8 cellular contexts compared by ENCODE assay signal in the genomic region with DNA sequence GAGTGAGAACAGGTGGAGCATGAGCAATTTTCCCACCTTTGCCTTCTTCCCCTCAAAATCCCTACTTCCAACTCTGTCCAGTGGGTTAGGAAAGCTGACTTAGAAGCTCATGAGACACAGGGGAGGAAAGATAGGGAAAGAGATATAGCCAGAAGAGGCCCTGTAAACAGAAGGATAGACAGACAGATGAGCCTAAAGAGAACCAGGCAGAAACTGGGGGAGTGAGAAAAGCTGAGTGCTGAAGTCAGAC. TPM values are rescaled to one million over a fixed set of nuclear protein-coding genes. Genes with fewer than 3 reads are reported as not detected.
A peak's percentile ranks its signal among the peaks of the same experiment; 100 is the strongest.
DNase-seq lines count a peak whose midpoint lies in the region; ATAC-seq and TF ChIP-seq lines count a peak whose summit lies in the region.
"Had no signal": no experiment of that assay in that cellular context is flagged by ENCODE, and none has a peak within 500 bp of the region (broad histone marks: within the 10 kb centered on the region; RNA-seq: fewer than 3 reads in every experiment).

No MANE protein-coding gene starts in this region.

- POLR2A ChIA-PET in Caco-2 (lab: Charles Lee), result interaction anchor here (0.5 to 2.4 kb wide), 14 partner anchors 9 to 1132 kb away, joined by 3 to 25 read pairs (median 5); a partner anchor contains a TSS

- no peak for TF ChIP-seq POLR2A in body of pancreas (IDR thresholded peaks at IDR 0.05)

- intact Hi-C loops in Caco-2 (cut with micrococcal nuclease; ENCODE audit: unreplicated experiment) (loop anchor here (2.0 to 5.0 kb wide), 4 partner anchors 21 to 415 kb away; a partner anchor contains a TSS), body of pancreas (cut with DNase I) (no loop called here), mucosa of descending colon (cut with DNase I, micrococcal nuclease) (no loop called here)

- H3K4me3 Mint-ChIP-seq in Caco-2 (ENCODE audit: unreplicated experiment) (no peak overlapping the region), nephron (peak overlapping the region; percentile 90 to 93 (median 91))
- no peak overlapping the region for H3K4me3 Mint-ChIP-seq in stimulated activated naive B cell treated with anti-CD40 and anti-IgM and Interleukin-4, amounts not matched to agents 10 μg/mL and 1 μg/mL and 100 μg/mL, for 72 hours
- H3K4me3 Mint-ChIP-seq: activated naive CD4-positive, alpha-beta T cell treated with anti-CD3 and anti-CD28 coated beads for 36 hours had no signal

- H3K27ac Mint-ChIP-seq in Caco-2 (ENCODE audit: unreplicated experiment) (peak overlapping the region; percentile 88), nephron (peak overlapping the region; percentile 92 to 98 (median 97))
- no peak overlapping the region for H3K27ac Mint-ChIP-seq in stimulated activated naive B cell treated with anti-CD40 and anti-IgM and Interleukin-4, amounts not matched to agents 10 μg/mL and 1 μg/mL and 100 μg/mL, for 72 hours
- H3K27ac Mint-ChIP-seq: activated naive CD4-positive, alpha-beta T cell treated with anti-CD3 and anti-CD28 coated beads for 36 hours had no signal

- H3K4me1 ChIP-seq in Caco-2 (peaks cover 58% of the 10 kb centered on the region), body of pancreas (peaks cover 70% of the 10 kb centered on the region), mucosa of descending colon (ENCODE audit: low read depth) (peaks cover 39% of the 10 kb centered on the region)

- no peaks in the 10 kb centered on the region for H3K27me3 Mint-ChIP-seq in Caco-2 (ENCODE audit: insufficient read depth, unreplicated experiment)
- H3K27me3 Mint-ChIP-seq in nephron (ENCODE audit: low read depth), result no peaks in the 10 kb centered on the region
- H3K27me3 Mint-ChIP-seq in stimulated activated naive B cell treated with anti-CD40 and anti-IgM and Interleukin-4, amounts not matched to agents 10 μg/mL and 1 μg/mL and 100 μg/mL, for 72 hours, result peaks cover 15 to 18% of the 10 kb centered on the region in 2 donors

- no peaks in the 10 kb centered on the region for H3K9me3 Mint-ChIP-seq in Caco-2 (ENCODE audit: unreplicated experiment)
- H3K9me3 Mint-ChIP-seq in nephron, result no peaks in the 10 kb centered on the region
- no peaks in the 10 kb centered on the region for H3K9me3 Mint-ChIP-seq in stimulated activated naive B cell treated with anti-CD40 and anti-IgM and Interleukin-4, amounts not matched to agents 10 μg/mL and 1 μg/mL and 100 μg/mL, for 72 hours
- H3K9me3 Mint-ChIP-seq: activated naive CD4-positive, alpha-beta T cell treated with anti-CD3 and anti-CD28 coated beads for 36 hours had no signal

- ATAC-seq in body of pancreas (peak; percentile 7), HG03045 (IDR thresholded peaks at IDR 0.05; ENCODE audit: unreplicated experiment) (no peak), mucosa of descending colon (no peak)
- no peak for ATAC-seq in stimulated activated naive B cell treated with anti-CD40 and anti-IgM and Interleukin-4, amounts not matched to agents 10 μg/mL and 1 μg/mL and 100 μg/mL, for 72 hours (replicated peaks)

- H3K27me3 ChIP-seq in Caco-2 (replicated peaks; ENCODE audit: control insufficient read depth, insufficient read depth, low read length) (no peaks in the 10 kb centered on the region), body of pancreas (no peaks in the 10 kb centered on the region)

- CTCF ChIA-PET in Caco-2 (lab: Charles Lee), result interaction anchor here (0.6 to 3.6 kb wide), 10 partner anchors 9 to 91 kb away, joined by 3 to 36 read pairs (median 7); a partner anchor contains a TSS

- H3K4me1 Mint-ChIP-seq in Caco-2 (ENCODE audit: low read depth, unreplicated experiment) (peaks cover 46% of the 10 kb centered on the region), nephron (peaks cover 58% of the 10 kb centered on the region)
- H3K4me1 Mint-ChIP-seq in stimulated activated naive B cell treated with anti-CD40 and anti-IgM and Interleukin-4, amounts not matched to agents 10 μg/mL and 1 μg/mL and 100 μg/mL, for 72 hours, result peaks cover 0 to 9% of the 10 kb centered on the region in 2 donors

- H3K36me3 ChIP-seq in Caco-2 (ENCODE audit: control insufficient read depth, insufficient read depth, low read length), result peaks cover 11% of the 10 kb centered on the region
- no peaks in the 10 kb centered on the region for H3K36me3 ChIP-seq in body of pancreas (replicated peaks in 1 of 2; ENCODE audit: insufficient read depth in 1 of 2, low read depth in 2 of 2)
- H3K36me3 ChIP-seq in mucosa of descending colon (ENCODE audit: low read depth), result no peaks in the 10 kb centered on the region

- no peaks in the 10 kb centered on the region for H3K9me3 ChIP-seq in Caco-2
- H3K9me3 ChIP-seq in body of pancreas, result no peaks in the 10 kb centered on the region
- H3K9me3 ChIP-seq in mucosa of descending colon, result no peaks in the 10 kb centered on the region

- TF ChIP-seq CTCF in Caco-2 (IDR thresholded peaks at IDR 0.05; ENCODE audit: insufficient read depth in 1 of 2, low read depth in 1 of 2, low read length in 1 of 2, severe bottlenecking in 1 of 2, unreplicated experiment in 1 of 2), result no peak
- TF ChIP-seq CTCF in body of pancreas (IDR thresholded peaks at IDR 0.05), result no peak
- no peak for TF ChIP-seq CTCF in nephron (IDR thresholded peaks at IDR 0.05; ENCODE audit: unreplicated experiment in 3 of 3)
- no peak for TF ChIP-seq CTCF in mucosa of descending colon (IDR thresholded peaks at IDR 0.05)

- peaks cover 87% of the 10 kb centered on the region for H3K36me3 Mint-ChIP-seq in Caco-2 (ENCODE audit: insufficient read depth, unreplicated experiment)
- H3K36me3 Mint-ChIP-seq in nephron (ENCODE audit: low read depth), result peaks cover 50% of the 10 kb centered on the region
- H3K36me3 Mint-ChIP-seq in stimulated activated naive B cell treated with anti-CD40 and anti-IgM and Interleukin-4, amounts not matched to agents 10 μg/mL and 1 μg/mL and 100 μg/mL, for 72 hours, result no peaks in the 10 kb centered on the region

- DNase-seq in Caco-2, result no peak
- DNase-seq in body of pancreas, result no peak
- no peak for DNase-seq in stimulated activated naive B cell treated with anti-CD40 and anti-IgM and Interleukin-4, amounts not matched to agents 10 μg/mL and 1 μg/mL and 100 μg/mL, for 72 hours
- DNase-seq in mucosa of descending colon, result no peak
- DNase-seq: activated naive CD4-positive, alpha-beta T cell treated with anti-CD3 and anti-CD28 coated beads for 36 hours; DMS 273 treated with DMSO at 0.1 percent for 48 hours had no signal

- H3K4me3 ChIP-seq in Caco-2 (ENCODE audit: low read depth, low read length) (no peak overlapping the region), body of pancreas (no peak overlapping the region), mucosa of descending colon (no peak overlapping the region)

- BruUV-seq in Caco-2 (replicated peaks; lab: Mats Ljungman, UMichigan), result no TSS peak

- peak overlapping the region; percentile 66 to 91 (median 87) for H3K27ac ChIP-seq in body of pancreas

RNA-seq across cellular contexts. Expression of a gene that starts 5.0 kb away (rescaled TPM):
- total RNA-seq in Caco-2 (2022) (184 and 211 TPM in 2 replicates), body of pancreas (10 to 100 TPM; 15.8 to 19.5 TPM), mucosa of descending colon (1 to 10 TPM; 1.5 to 4.7 (median 2.3) TPM)

RNA-seq across cellular contexts. Expression of a gene that starts 20.5 kb away (rescaled TPM):
- total RNA-seq in Caco-2 (2022), result 67.7 and 70.7 TPM in 2 replicates
- total RNA-seq in body of pancreas, result 10 to 100 TPM; 16.8 to 47.0 TPM
- 10 to 100 TPM; 34.0 to 42.8 (median 41.4) TPM for total RNA-seq in mucosa of descending colon

RNA-seq across cellular contexts. Expression of a gene that starts 32.6 kb away (rescaled TPM):
- total RNA-seq in Caco-2 (2022) (7.2 and 7.8 TPM in 2 replicates), body of pancreas (10 to 100 TPM in 1 of 2 donors, 1 to 10 TPM in 1; 4.0 to 11.2 TPM), mucosa of descending colon (10 to 100 TPM; 11.0 to 16.3 (median 11.8) TPM)

RNA-seq across cellular contexts. Expression of a gene that starts 48.2 kb away (rescaled TPM):
- 107 and 111 TPM in 2 replicates for total RNA-seq in Caco-2 (2022)
- 10 to 100 TPM; 36.1 to 40.2 TPM for total RNA-seq in body of pancreas
- 10 to 100 TPM; 47.7 to 55.1 (median 50.2) TPM for total RNA-seq in mucosa of descending colon

RNA-seq across cellular contexts. Expression of a gene that starts 57.3 kb away (rescaled TPM):
- total RNA-seq in Caco-2 (2022) (172 and 189 TPM in 2 replicates), body of pancreas (10 to 100 TPM; 47.0 to 93.3 TPM), mucosa of descending colon (10 to 100 TPM; 54.4 to 94.3 (median 92.5) TPM)

Comparison
In these comparisons a context has a peak if more than half of its experiments do, and no peak if none do; other contexts are left out.
1. H3K4me3 Mint-ChIP-seq: peak in nephron (3 of 3); none in Caco-2 (single experiment) and stimulated activated naive B cell treated with anti-CD40 and anti-IgM and Interleukin-4, amounts not matched to agents 10 μg/mL and 1 μg/mL and 100 μg/mL, for 72 hours (0 of 2).